ENCODE assay signal across 8 cellular contexts in genomic region chr2:95207111-95207961, GRCh38. TPM values are rescaled to one million over a fixed set of nuclear protein-coding genes. Genes with fewer than 3 reads are reported as not detected.
DNase-seq lines count a peak whose midpoint lies in the region; ATAC-seq and TF ChIP-seq lines count a peak whose summit lies in the region.

ZNF892 (plus strand) TSS chr2:95207521; CDS start chr2:95207816, 295 bp downstream.

- no peak within 1 kb of the TSS for H3K4me2 ChIP-seq in PC-3 (ENCODE audit: low read length)

- peak; percentile 61 for TF ChIP-seq CTCF in GM13977 (IDR thresholded peaks at IDR 0.05; ENCODE audit: extremely low read depth, insufficient read depth, missing control alignments)
- peak; percentile 12 for TF ChIP-seq CTCF in astrocyte of the cerebellum (IDR thresholded peaks at IDR 0.05; ENCODE audit: low read depth, low read length, missing control alignments)
- TF ChIP-seq CTCF in PC-3 (conservative IDR thresholded peaks at IDR 0.05; ENCODE audit: low read depth, low read length): no peak

- H3K9me2 ChIP-seq in PC-3 (replicated peaks; ENCODE audit: low read length): no peaks in the 10 kb centered on the region

- CTCF ChIA-PET in PC-3 (lab: Charles Lee): no interaction called here

- in situ Hi-C loops in GM13977 (cut with MboI; ENCODE audit: low pct_unique_long_range_greater_than_20kb, low sequenced_read_pairs, unreplicated experiment): no loop called here
- in situ Hi-C loops in astrocyte of the cerebellum (cut with HindIII; ENCODE audit: low sequenced_read_pairs): no loop called here

- no peaks in the 10 kb centered on the region for H3K27me3 ChIP-seq in PC-3 (ENCODE audit: low read length)

- no peak within 1 kb of the TSS for H3K9ac ChIP-seq in PC-3 (ENCODE audit: low read length)

- no TSS peak for BruUV-seq in PC-3 (replicated peaks; lab: Mats Ljungman, UMichigan)

- H3K4me1 ChIP-seq in PC-3 (ENCODE audit: insufficient read depth, low read length): no peaks in the 10 kb centered on the region

- no peaks in the 10 kb centered on the region for H4K20me1 ChIP-seq in PC-3 (ENCODE audit: low read length)

- intact Hi-C loops in PC-3 (cut with micrococcal nuclease): no loop called here

- no peaks in the 10 kb centered on the region for H3F3A ChIP-seq in PC-3 (ENCODE audit: low read length, unreplicated experiment)

- H3K9me3 ChIP-seq in PC-3 (ENCODE audit: low read length): peaks cover 34% of the 10 kb centered on the region

- peak; percentile 98 for ATAC-seq in HG02798 (IDR thresholded peaks at IDR 0.05; ENCODE audit: poor library complexity, unreplicated experiment)
- no peak for ATAC-seq in PC-3

- DNase-seq in GM13977 (ENCODE audit: low spot score) (peak; percentile 95), NCI-H146 (lab: John Stamatoyannopoulos, UW) (peak; percentile 96), T-helper 22 cell (ENCODE audit: low read depth) (peak; percentile 59), astrocyte of the cerebellum (ENCODE audit: low read depth) (peak; percentile 65), hippocampal formation (lab: John Stamatoyannopoulos, UW) (peak; percentile 91 to 92), retina (peak; percentile 99), PC-3 (no peak)

- H3K4me3 ChIP-seq in astrocyte of the cerebellum (ENCODE audit: low read depth, low read length) (peak within 1 kb of the TSS; percentile 80), PC-3 (ENCODE audit: low read length) (no peak within 1 kb of the TSS)

- H3K79me2 ChIP-seq in PC-3 (ENCODE audit: low read length): no peaks in the 10 kb centered on the region

- H3K36me3 ChIP-seq in PC-3 (ENCODE audit: low read depth, low read length): no peaks in the 10 kb centered on the region; the same call in 1 of the 2 replicates

- H2AFZ ChIP-seq in PC-3 (ENCODE audit: low read length): no peak within 1 kb of the TSS

- H3K27ac ChIP-seq in PC-3 (ENCODE audit: low read length): no peak within 1 kb of the TSS

- POLR2A ChIA-PET in PC-3 (lab: Charles Lee; ENCODE audit: unreplicated experiment): no interaction called here

RNA-seq across cellular contexts. Expression of gene ZNF892, which starts in this region (rescaled TPM):
- total RNA-seq in PC-3 (2014; rRNA removed): not detected in 2 replicates
